ENCODE assay signal across 12 cellular contexts in the genomic region with DNA sequence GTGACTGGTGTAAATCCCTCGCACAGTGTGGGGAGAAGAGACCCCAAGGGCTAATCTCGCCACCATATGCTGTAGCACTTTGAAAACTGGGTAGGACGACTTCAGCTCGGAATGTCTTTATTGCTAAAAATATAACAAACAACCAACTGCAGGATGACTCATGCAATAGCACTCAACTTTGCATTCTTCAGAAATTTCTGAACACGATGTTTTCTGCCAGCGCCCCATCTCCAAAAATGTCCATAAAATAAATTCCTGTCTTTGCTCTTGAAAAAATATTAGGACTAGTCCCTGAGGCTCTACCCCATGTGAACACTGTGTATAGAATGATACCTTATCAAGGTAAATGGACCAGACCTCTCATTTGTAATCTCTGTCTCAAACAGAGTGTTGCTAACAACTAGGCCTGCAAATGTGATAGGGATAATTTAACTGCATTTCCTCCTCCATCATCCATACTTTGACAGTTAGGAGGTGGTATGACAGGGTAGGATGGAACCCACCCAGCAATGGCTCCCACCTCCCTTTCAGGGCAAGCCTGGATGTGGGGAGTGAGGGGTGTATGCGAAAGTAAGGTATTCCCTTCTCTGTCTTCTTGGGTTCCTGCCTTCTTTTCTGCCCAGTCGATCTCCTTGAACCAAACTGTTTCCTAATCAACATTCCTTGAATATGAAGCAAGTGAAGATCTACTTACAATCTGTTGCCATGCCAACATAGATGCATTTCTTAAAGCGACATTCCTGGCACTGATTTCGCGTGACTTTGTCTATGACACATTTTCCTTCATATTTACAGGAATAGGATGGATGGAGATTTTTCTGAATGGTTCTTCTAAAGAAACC.
DNase-seq lines count a peak whose midpoint lies in the region; ATAC-seq and TF ChIP-seq lines count a peak whose summit lies in the region.
"Had no signal": no experiment of that assay in that cellular context is flagged by ENCODE, and none has a peak within 500 bp of the region (broad histone marks: within the 10 kb centered on the region; RNA-seq: fewer than 3 reads in every experiment).

No MANE protein-coding gene starts in this region.

- no peak overlapping the region for H3K4me3 Mint-ChIP-seq in neural progenitor cell
- H3K4me3 Mint-ChIP-seq: activated CD4-positive, alpha-beta T cell treated with anti-CD3 and anti-CD28 coated beads for 36 hours; neural crest cell had no signal

- H3K4me1 Mint-ChIP-seq in neural progenitor cell, result no peaks in the 10 kb centered on the region
- H3K4me1 Mint-ChIP-seq: activated CD4-positive, alpha-beta T cell treated with anti-CD3 and anti-CD28 coated beads for 36 hours; neural crest cell had no signal

- H3K36me3 ChIP-seq in SK-N-SH (replicated peaks in 1 of 2; ENCODE audit: control insufficient read depth in 1 of 2, insufficient read depth in 2 of 2, low read length in 1 of 2), result no peaks in the 10 kb centered on the region
- H3K36me3 ChIP-seq in skeletal muscle satellite cell (ENCODE audit: insufficient read depth, low read length), result no peaks in the 10 kb centered on the region
- H3K36me3 ChIP-seq in neural progenitor cell, result no peaks in the 10 kb centered on the region

- no peaks in the 10 kb centered on the region for H3K9me2 ChIP-seq in SK-N-SH

- H3K4me3 ChIP-seq in SK-N-SH (ENCODE audit: low read depth in 2 of 2, low read length in 1 of 2), result no peak overlapping the region; a peak in 1 of 4 replicates
- H3K4me3 ChIP-seq in skeletal muscle satellite cell (ENCODE audit: low read length), result peak overlapping the region; percentile 57
- H3K4me3 ChIP-seq in neural progenitor cell, result no peak overlapping the region

- H4K20me1 ChIP-seq in SK-N-SH (ENCODE audit: insufficient read depth), result no peaks in the 10 kb centered on the region
- no peaks in the 10 kb centered on the region for H4K20me1 ChIP-seq in neural progenitor cell (ENCODE audit: low read depth)

- H3K79me2 ChIP-seq in SK-N-SH (ENCODE audit: insufficient read depth) (no peaks in the 10 kb centered on the region), neural progenitor cell (ENCODE audit: low read depth) (no peaks in the 10 kb centered on the region)

- DNase-seq in ELR (ENCODE audit: low read depth) (peak; percentile 92), SK-N-SH (no peak), foreskin keratinocyte (peak; percentile 43 to 70), HPDE6-E6E7 (ENCODE audit: extremely low spot score) (no peak), neural progenitor cell (ENCODE audit: low spot score) (no peak)
- DNase-seq: activated CD4-positive, alpha-beta T cell treated with anti-CD3 and anti-CD28 coated beads for 36 hours; NCI-H2171 treated with DMSO at 0.1 percent for 48 hours; stimulated activated naive CD8-positive, alpha-beta T cell treated with anti-CD3 and anti-CD28 coated beads, Interleukin-15, Interleukin-2, amounts not matched to agents 100 U/mL and 50 U/mL, for 24 hours had no signal

- POLR2A ChIA-PET in SK-N-SH (lab: Yijun Ruan, JAX), result no interaction called here

- H3K9me3 ChIP-seq in SK-N-SH, result no peaks in the 10 kb centered on the region
- no peaks in the 10 kb centered on the region for H3K9me3 ChIP-seq in skeletal muscle satellite cell (replicated peaks; ENCODE audit: low read length)
- H3K9me3 ChIP-seq in neural progenitor cell (ENCODE audit: low read depth), result no peaks in the 10 kb centered on the region

- no peaks in the 10 kb centered on the region for H3K27me3 Mint-ChIP-seq in neural progenitor cell (ENCODE audit: insufficient read depth, low read depth)

- TF ChIP-seq EP300 in SK-N-SH (IDR thresholded peaks at IDR 0.05; ENCODE audit: borderline replicate concordance in 1 of 2, low read depth in 1 of 2, low read length in 1 of 2), result peak in 1 of 2 experiments; percentile 77; a peak in 2 of 4 replicates

- H3K4me1 ChIP-seq in SK-N-SH (ENCODE audit: control insufficient read depth in 1 of 2, insufficient read depth in 2 of 2, low read depth in 1 of 2, low read length in 1 of 2), result peaks cover 6 to 10% of the 10 kb centered on the region in 2 experiments; a peak in 3 of 4 replicates
- H3K4me1 ChIP-seq in foreskin keratinocyte, result peaks cover 9% of the 10 kb centered on the region
- peaks cover 29% of the 10 kb centered on the region for H3K4me1 ChIP-seq in skeletal muscle satellite cell (ENCODE audit: control insufficient read depth, insufficient read depth, low read length)
- H3K4me1 ChIP-seq in neural progenitor cell, result no peaks in the 10 kb centered on the region

- H2AFZ ChIP-seq in SK-N-SH (ENCODE audit: low read depth) (peak overlapping the region; percentile 36; the same call in 1 of the 2 replicates), neural progenitor cell (replicated peaks) (no peak overlapping the region)

- H3K4me2 ChIP-seq in SK-N-SH, result peak overlapping the region; percentile 62
- peak overlapping the region; percentile 77 for H3K4me2 ChIP-seq in skeletal muscle satellite cell (ENCODE audit: low read length)
- H3K4me2 ChIP-seq in neural progenitor cell, result no peak overlapping the region

- H3F3A ChIP-seq in SK-N-SH (replicated peaks; ENCODE audit: insufficient read depth) (peaks cover 12% of the 10 kb centered on the region), neural progenitor cell (ENCODE audit: low read depth) (no peaks in the 10 kb centered on the region)

- TF ChIP-seq RAD21 in SK-N-SH (IDR thresholded peaks at IDR 0.05; ENCODE audit: low read length), result no peak

- no peak for TF ChIP-seq CTCF in SK-N-SH (IDR thresholded peaks at IDR 0.05)
- no peak for TF ChIP-seq CTCF in foreskin keratinocyte (conservative IDR thresholded peaks at IDR 0.05)
- TF ChIP-seq CTCF in neural progenitor cell (IDR thresholded peaks at IDR 0.05), result no peak

- WGBS in SK-N-SH (ENCODE audit: low lambda C conversion rate), result 26% methylated on average over 11 of the region's 11 CpGs

- H3K27ac ChIP-seq in SK-N-SH (ENCODE audit: low read depth in 2 of 2, low read length in 1 of 2) (peak overlapping the region; percentile 87 to 93), foreskin keratinocyte (peak overlapping the region; percentile 32), neural progenitor cell (no peak overlapping the region)

- ATAC-seq in foreskin keratinocyte (peak; percentile 79), HG02642 (IDR thresholded peaks at IDR 0.05; ENCODE audit: poor library complexity, unreplicated experiment) (no peak), GM21381 (IDR thresholded peaks at IDR 0.05; ENCODE audit: unreplicated experiment) (no peak)
- ATAC-seq: activated CD4-positive, alpha-beta T cell treated with anti-CD3 and anti-CD28 coated beads for 36 hours; stimulated activated naive CD8-positive, alpha-beta T cell treated with anti-CD3 and anti-CD28 coated beads, Interleukin-15, Interleukin-2, amounts not matched to agents 100 U/mL and 50 U/mL, for 24 hours had no signal

- H3K9ac ChIP-seq in SK-N-SH (peak overlapping the region; percentile 70), skeletal muscle satellite cell (ENCODE audit: low read depth, low read length) (peak overlapping the region; percentile 85), neural progenitor cell (no peak overlapping the region)

- no peaks in the 10 kb centered on the region for H3K27me3 ChIP-seq in SK-N-SH (ENCODE audit: insufficient read depth)
- H3K27me3 ChIP-seq in foreskin keratinocyte, result no peaks in the 10 kb centered on the region
- H3K27me3 ChIP-seq in skeletal muscle satellite cell (ENCODE audit: control insufficient read depth, insufficient read depth, low read length), result no peaks in the 10 kb centered on the region
- no peaks in the 10 kb centered on the region for H3K27me3 ChIP-seq in neural progenitor cell

- H3K27ac Mint-ChIP-seq in neural progenitor cell, result no peak overlapping the region
- H3K27ac Mint-ChIP-seq: activated CD4-positive, alpha-beta T cell treated with anti-CD3 and anti-CD28 coated beads for 36 hours had no signal

- no peaks in the 10 kb centered on the region for H3K9me3 Mint-ChIP-seq in neural progenitor cell

- H3K36me3 Mint-ChIP-seq in neural progenitor cell, result no peaks in the 10 kb centered on the region

- CTCF ChIA-PET in SK-N-SH (lab: Yijun Ruan, JAX), result no interaction called here

TF ChIP-seq in SK-N-SH, 30 proteins besides CTCF, POLR2A, EP300 and RAD21 (continues in another document):
- 0 out of 2 replicates have a peak, but pooled peaks have one; percentile 16 for TF ChIP-seq POLR2AphosphoS5 (IDR thresholded peaks at IDR 0.05; ENCODE audit: low read depth, low read length)
- TF ChIP-seq, protein P1, sequence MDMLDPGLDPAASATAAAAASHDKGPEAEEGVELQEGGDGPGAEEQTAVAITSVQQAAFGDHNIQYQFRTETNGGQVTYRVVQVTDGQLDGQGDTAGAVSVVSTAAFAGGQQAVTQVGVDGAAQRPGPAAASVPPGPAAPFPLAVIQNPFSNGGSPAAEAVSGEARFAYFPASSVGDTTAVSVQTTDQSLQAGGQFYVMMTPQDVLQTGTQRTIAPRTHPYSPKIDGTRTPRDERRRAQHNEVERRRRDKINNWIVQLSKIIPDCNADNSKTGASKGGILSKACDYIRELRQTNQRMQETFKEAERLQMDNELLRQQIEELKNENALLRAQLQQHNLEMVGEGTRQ (IDR thresholded peaks at IDR 0.05; ENCODE audit: borderline replicate concordance, low read depth, low read length), result no peak
- TF ChIP-seq FOXJ3 (CRISPR knock-in tag; IDR thresholded peaks at IDR 0.05), result no peak
- peak; percentile 92 for TF ChIP-seq JUND (IDR thresholded peaks at IDR 0.05)
- TF ChIP-seq, protein P2, sequence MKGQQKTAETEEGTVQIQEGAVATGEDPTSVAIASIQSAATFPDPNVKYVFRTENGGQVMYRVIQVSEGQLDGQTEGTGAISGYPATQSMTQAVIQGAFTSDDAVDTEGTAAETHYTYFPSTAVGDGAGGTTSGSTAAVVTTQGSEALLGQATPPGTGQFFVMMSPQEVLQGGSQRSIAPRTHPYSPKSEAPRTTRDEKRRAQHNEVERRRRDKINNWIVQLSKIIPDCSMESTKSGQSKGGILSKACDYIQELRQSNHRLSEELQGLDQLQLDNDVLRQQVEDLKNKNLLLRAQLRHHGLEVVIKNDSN (IDR thresholded peaks at IDR 0.05; ENCODE audit: borderline replicate concordance, low read depth), result no peak
- TF ChIP-seq NRF1 (IDR thresholded peaks at IDR 0.05; ENCODE audit: low read depth, low read length), result no peak
- TF ChIP-seq TEAD4 (IDR thresholded peaks at IDR 0.05; ENCODE audit: borderline replicate concordance, insufficient read depth), result peak; percentile 85
- no peak for TF ChIP-seq SIN3A (IDR thresholded peaks at IDR 0.05; ENCODE audit: borderline replicate concordance, low read depth, low read length)
- no peak for TF ChIP-seq EZH2phosphoT487 (IDR thresholded peaks at IDR 0.05; ENCODE audit: borderline replicate concordance, low read depth)
- TF ChIP-seq GABPA (IDR thresholded peaks at IDR 0.05; ENCODE audit: low read depth), result no peak
- peak; percentile 16; the same call in 1 of the 2 replicates for TF ChIP-seq FOXM1 (IDR thresholded peaks at IDR 0.05; ENCODE audit: low read depth)
- TF ChIP-seq FOSL2 (IDR thresholded peaks at IDR 0.05; ENCODE audit: borderline replicate concordance, low read depth), result peak; percentile 87
- peak; percentile 98 for TF ChIP-seq MEF2A (IDR thresholded peaks at IDR 0.05; ENCODE audit: borderline replicate concordance, low read depth)
- TF ChIP-seq TAF1 (IDR thresholded peaks at IDR 0.05; ENCODE audit: borderline replicate concordance, low read depth, low read length), result no peak
- peak; percentile 74 for TF ChIP-seq TCF12 (IDR thresholded peaks at IDR 0.05)

Comparison
In these comparisons a context has a peak if more than half of its experiments do, and no peak if none do; other contexts are left out.
1. DNase-seq: peak in ELR (single experiment) and foreskin keratinocyte (2 of 2); none in SK-N-SH (single experiment), HPDE6-E6E7 (single experiment) and neural progenitor cell (single experiment).